Comparison of ENCODE assay signal across 23 cellular contexts in genomic region chr7:24670782-24671181, GRCh38.
DNase-seq lines count a peak whose midpoint lies in the region; ATAC-seq, FAIRE-seq and TF ChIP-seq lines count a peak whose summit lies in the region.
"Had no signal": no experiment of that assay in that cellular context is flagged by ENCODE, and none has a peak within 500 bp of the region (broad histone marks: within the 10 kb centered on the region; RNA-seq: fewer than 3 reads in every experiment).

No MANE protein-coding gene starts in this region.

- FAIRE-seq in A549 (lab: Jason Lieb, UNC) (no peak), H54 (lab: Jason Lieb, UNC) (peak; percentile 87), urothelium cell line (lab: Jason Lieb, UNC) (no peak)
- FAIRE-seq: GM19239 had no signal

- no peak for DNase-seq in A549 (ENCODE audit: low read depth in 1 of 2, low spot score in 1 of 2)
- DNase-seq in H54 (ENCODE audit: insufficient read length, low spot score): no peak
- DNase-seq in WTC11 (ENCODE audit: low spot score): no peak
- no peak for DNase-seq in glutamatergic neuron
- DNase-seq in urothelium cell line (ENCODE audit: low spot score): no peak
- DNase-seq in inferior parietal cortex (ENCODE audit: extremely low spot score): no peak
- no peak for DNase-seq in naive thymus-derived CD8-positive, alpha-beta T cell
- DNase-seq in EL: no peak
- DNase-seq: 8988T; Caco-2; CD4-positive, CD25-positive, alpha-beta regulatory T cell; CD8-positive, alpha-beta T cell; DMS153; DND-41; GDM1; HFFc6 had no signal

- H3K4me1 ChIP-seq in A549: peaks cover 21% of the 10 kb centered on the region

- H3K27ac ChIP-seq in A549: no peak overlapping the region
- H3K27ac ChIP-seq: BLaER1, C4-2B had no signal

- no peaks in the 10 kb centered on the region for H3K27me3 Mint-ChIP-seq in WTC11 (ENCODE audit: low read depth)
- no peaks in the 10 kb centered on the region for H3K27me3 Mint-ChIP-seq in glutamatergic neuron (ENCODE audit: unreplicated experiment)
- no peaks in the 10 kb centered on the region for H3K27me3 Mint-ChIP-seq in naive thymus-derived CD8-positive, alpha-beta T cell
- H3K27me3 Mint-ChIP-seq: B cell; CD4-positive, CD25-positive, alpha-beta regulatory T cell had no signal

- ATAC-seq in A549 (no peak), WTC11 (no peak)
- ATAC-seq in naive thymus-derived CD8-positive, alpha-beta T cell: no peak
- ATAC-seq: CD8-positive, alpha-beta T cell; GM12878 had no signal

- H3K4me1 Mint-ChIP-seq in WTC11: peaks cover 24% of the 10 kb centered on the region
- H3K4me1 Mint-ChIP-seq in glutamatergic neuron (ENCODE audit: low read depth, unreplicated experiment): peaks cover 4% of the 10 kb centered on the region
- H3K4me1 Mint-ChIP-seq in naive thymus-derived CD8-positive, alpha-beta T cell: peaks cover 0 to 6% (median 1%) of the 10 kb centered on the region in 4 donors
- H3K4me1 Mint-ChIP-seq: B cell had no signal

- no peak overlapping the region for H3K4me3 Mint-ChIP-seq in WTC11
- no peak overlapping the region for H3K4me3 Mint-ChIP-seq in glutamatergic neuron (ENCODE audit: unreplicated experiment)
- no peak overlapping the region for H3K4me3 Mint-ChIP-seq in naive thymus-derived CD8-positive, alpha-beta T cell
- H3K4me3 Mint-ChIP-seq: B cell; CD4-positive, CD25-positive, alpha-beta regulatory T cell; CD8-positive, alpha-beta T cell; GM23338 had no signal

- TF ChIP-seq POLR2A in A549 (IDR thresholded peaks at IDR 0.05; ENCODE audit: low read length): no peak
- no peak for TF ChIP-seq POLR2A in H54 (IDR thresholded peaks at IDR 0.05; ENCODE audit: low read depth, low read length)

- H3K27ac Mint-ChIP-seq in WTC11 (peak overlapping the region; percentile 11; the same call in 1 of the 2 replicates), glutamatergic neuron (ENCODE audit: unreplicated experiment) (peak overlapping the region; percentile 76)
- peak overlapping the region in 1 of 10 donors; percentile 1 for H3K27ac Mint-ChIP-seq in naive thymus-derived CD8-positive, alpha-beta T cell
- H3K27ac Mint-ChIP-seq: B cell; CD8-positive, alpha-beta T cell; HFFc6 had no signal

- H3K4me2 ChIP-seq in A549: no peak overlapping the region
- H3K4me2 ChIP-seq: BLaER1, GM23338 had no signal

- H3K4me3 ChIP-seq in A549: no peak overlapping the region
- H3K4me3 ChIP-seq: BLaER1, GM12878, GM23338, HAP-1 had no signal

- no peak for TF ChIP-seq CTCF in A549 (IDR thresholded peaks at IDR 0.05)
- no peak for TF ChIP-seq CTCF in WTC11 (IDR thresholded peaks at IDR 0.05)
- no peak for TF ChIP-seq CTCF in glutamatergic neuron (IDR thresholded peaks at IDR 0.05; ENCODE audit: partially characterized antibody, unreplicated experiment)

- no peaks in the 10 kb centered on the region for H3K9me3 ChIP-seq in A549
- H3K9me3 ChIP-seq: BLaER1, Caco-2, HAP-1 had no signal

- TF ChIP-seq RAD21 in A549 (conservative IDR thresholded peaks at IDR 0.05 in 1 of 2, IDR thresholded peaks at IDR 0.05 in 1 of 2): no peak

- no peak for TF ChIP-seq EP300 in A549 (IDR thresholded peaks at IDR 0.05)

- POLR2A ChIA-PET in A549 (lab: Yijun Ruan, JAX): no interaction called here
- POLR2A ChIA-PET in WTC11 (lab: Charles Lee): no interaction called here
- POLR2A ChIA-PET in naive thymus-derived CD8-positive, alpha-beta T cell (lab: Charles Lee): no interaction called here

- H3K36me3 Mint-ChIP-seq in WTC11 (peaks cover 43% of the 10 kb centered on the region), glutamatergic neuron (ENCODE audit: unreplicated experiment) (no peaks in the 10 kb centered on the region)
- H3K36me3 Mint-ChIP-seq in naive thymus-derived CD8-positive, alpha-beta T cell: peaks cover 0 to 40% (median 26%) of the 10 kb centered on the region in 3 donors
- H3K36me3 Mint-ChIP-seq: CD4-positive, CD25-positive, alpha-beta regulatory T cell had no signal

- CTCF ChIA-PET in A549 (lab: Yijun Ruan, JAX): interaction anchor here (0.6 to 1.4 kb wide), 7 partner anchors 9 to 427 kb away, joined by 3 to 4 read pairs (median 3); no protein-coding TSS in a partner anchor
- CTCF ChIA-PET in WTC11 (lab: Charles Lee): interaction anchor here (1.0 to 1.8 kb wide), 3 partner anchors 30 to 352 kb away, joined by 3 to 7 read pairs (median 7); no protein-coding TSS in a partner anchor

- H3K9me3 Mint-ChIP-seq in WTC11: peaks cover 15% of the 10 kb centered on the region
- no peaks in the 10 kb centered on the region for H3K9me3 Mint-ChIP-seq in glutamatergic neuron (ENCODE audit: unreplicated experiment)
- H3K9me3 Mint-ChIP-seq in naive thymus-derived CD8-positive, alpha-beta T cell: no peaks in the 10 kb centered on the region
- H3K9me3 Mint-ChIP-seq: CD4-positive, CD25-positive, alpha-beta regulatory T cell; CD8-positive, alpha-beta T cell; HFFc6 had no signal

TF ChIP-seq in A549, 52 proteins besides CTCF, POLR2A, EP300 and RAD21:
- no peak for TF ChIP-seq PHF8 (IDR thresholded peaks at IDR 0.05; ENCODE audit: borderline replicate concordance, low read depth)
- TF ChIP-seq MAFK (IDR thresholded peaks at IDR 0.05; ENCODE audit: partially characterized antibody): peak; percentile 58

TF ChIP-seq in WTC11, 78 proteins besides CTCF, POLR2A, EP300 and RAD21:
- TF ChIP-seq ZNF317 (CRISPR knock-in tag; IDR thresholded peaks at IDR 0.05; ENCODE audit: borderline replicate concordance, low read depth) (no peak), ELF4 (CRISPR knock-in tag; IDR thresholded peaks at IDR 0.05; ENCODE audit: low read depth) (no peak), CDX4 (CRISPR knock-in tag; IDR thresholded peaks at IDR 0.05; ENCODE audit: borderline replicate concordance) (no peak), ZNF232 (CRISPR knock-in tag; IDR thresholded peaks at IDR 0.05) (no peak)
